In genomic region chr10:131703941-131704340, GRCh38 we compare ENCODE assay signal across 19 cellular contexts.
"Had no signal": no experiment of that assay in that cellular context is flagged by ENCODE, and none has a peak within 500 bp of the region (broad histone marks: within the 10 kb centered on the region; RNA-seq: fewer than 3 reads in every experiment).

No MANE protein-coding gene starts in this region.

- H3K36me3 Mint-ChIP-seq: naive thymus-derived CD4-positive, alpha-beta T cell had no signal

- H3K4me1 Mint-ChIP-seq: naive thymus-derived CD4-positive, alpha-beta T cell; neural crest cell; stimulated activated naive B cell treated with anti-CD40 and anti-IgM and Interleukin-4, amounts not matched to agents 10 μg/mL and 1 μg/mL and 100 μg/mL, for 72 hours; stimulated activated naive CD8-positive, alpha-beta T cell treated with anti-CD3 and anti-CD28 coated beads, Interleukin-15, amount 100 ng/mL, for 72 hours had no signal

- H3K36me3 ChIP-seq: esophagus squamous epithelium, gastroesophageal sphincter, ovary, right lobe of liver, tibial nerve had no signal

- H3K27ac Mint-ChIP-seq: naive thymus-derived CD4-positive, alpha-beta T cell; progenitor cell of endocrine pancreas; stimulated activated naive B cell treated with anti-CD40 and anti-IgM and Interleukin-4, amounts not matched to agents 10 μg/mL and 1 μg/mL and 100 μg/mL, for 72 hours; stimulated activated naive CD8-positive, alpha-beta T cell treated with anti-CD3 and anti-CD28 coated beads, Interleukin-15, amount 100 ng/mL, for 72 hours had no signal

- DNase-seq: dermis blood vessel endothelial cell; esophagus squamous epithelium; foreskin fibroblast; glutamatergic neuron; mesendoderm; naive thymus-derived CD4-positive, alpha-beta T cell; ovary; stimulated activated CD4-positive, alpha-beta T cell treated with anti-CD3 and anti-CD28 coated beads, Interleukin-2, amount 100 ng/mL, for 24 hours; stimulated activated CD4-positive, alpha-beta T cell treated with anti-CD3 and anti-CD28 coated beads, Interleukin-4, amount 100 ng/mL, for 4 hours; stimulated activated naive B cell treated with anti-CD40 and anti-IgM and Interleukin-4, amounts not matched to agents 10 μg/mL and 1 μg/mL and 100 μg/mL, for 72 hours; stimulated activated naive CD8-positive, alpha-beta T cell treated with anti-CD3 and anti-CD28 coated beads, Interleukin-15, amount 100 ng/mL, for 72 hours; testis had no signal

- H3K27ac ChIP-seq: esophagus squamous epithelium, gastroesophageal sphincter, ovary, right lobe of liver, testis, tibial nerve had no signal

- H3K9me3 ChIP-seq: right lobe of liver, testis had no signal

- H3K4me3 Mint-ChIP-seq: naive thymus-derived CD4-positive, alpha-beta T cell; neural crest cell; stimulated activated naive B cell treated with anti-CD40 and anti-IgM and Interleukin-4, amounts not matched to agents 10 μg/mL and 1 μg/mL and 100 μg/mL, for 72 hours; stimulated activated naive CD8-positive, alpha-beta T cell treated with anti-CD3 and anti-CD28 coated beads, Interleukin-15, amount 100 ng/mL, for 72 hours had no signal

- H3K4me3 ChIP-seq: esophagus squamous epithelium, gastroesophageal sphincter, ovary, right lobe of liver, testis, tibial nerve had no signal

- ATAC-seq: gastroesophageal sphincter; naive thymus-derived CD4-positive, alpha-beta T cell; right lobe of liver; stimulated activated naive B cell treated with anti-CD40 and anti-IgM and Interleukin-4, amounts not matched to agents 10 μg/mL and 1 μg/mL and 100 μg/mL, for 72 hours; stimulated activated naive CD8-positive, alpha-beta T cell treated with anti-CD3 and anti-CD28 coated beads, Interleukin-15, amount 100 ng/mL, for 72 hours had no signal

- H3K27me3 ChIP-seq: ovary, right lobe of liver, testis, tibial nerve had no signal

- H3K4me1 ChIP-seq: gastroesophageal sphincter, right lobe of liver, testis, tibial nerve had no signal

- FAIRE-seq: colon, urothelium cell line had no signal
